In the genomic region with DNA sequence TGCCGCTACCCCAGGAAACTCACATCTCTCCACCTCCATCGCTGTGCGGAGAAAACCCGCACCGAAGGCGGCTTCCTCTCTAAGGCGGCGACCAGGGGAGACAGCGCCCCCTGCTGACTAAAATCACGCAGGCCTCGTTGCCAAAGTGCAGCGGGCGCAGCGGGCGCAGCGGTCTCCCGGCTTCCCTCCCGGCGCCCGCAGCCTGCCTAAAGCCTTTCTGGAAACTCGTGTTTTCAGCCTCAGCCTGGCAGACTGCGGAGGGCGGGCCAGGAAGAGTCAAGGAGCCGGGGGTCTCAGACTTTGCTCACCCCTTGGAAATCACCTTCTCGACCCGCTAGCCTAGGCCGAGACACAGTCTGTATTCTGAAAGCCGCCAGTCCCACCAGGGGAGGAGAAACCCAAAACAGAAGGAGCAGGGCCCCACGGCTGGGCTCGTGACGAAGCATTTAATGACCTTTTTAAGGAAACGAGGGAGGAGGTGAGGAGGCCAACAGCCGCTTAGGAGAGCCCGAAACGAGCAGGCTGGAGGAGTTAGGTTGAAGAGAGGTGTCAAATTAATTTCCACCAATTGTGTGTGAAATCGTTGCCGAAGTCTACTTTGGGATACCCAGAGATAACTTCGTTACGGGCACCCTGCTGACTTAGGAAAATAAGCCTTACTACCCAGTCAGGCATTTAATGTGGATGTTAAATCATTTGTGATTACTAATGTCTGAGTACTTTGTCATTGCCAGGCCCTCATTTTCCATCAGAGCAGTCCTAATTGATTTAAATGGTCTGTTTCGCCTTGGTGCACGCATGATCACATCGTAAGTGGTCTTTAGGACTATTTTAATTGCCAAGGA, we compare ENCODE assay signal across 8 cellular contexts. TPM values are rescaled to one million over a fixed set of nuclear protein-coding genes. Genes with fewer than 3 reads are reported as not detected.
DNase-seq lines count a peak whose midpoint lies in the region; ATAC-seq and TF ChIP-seq lines count a peak whose summit lies in the region.

No MANE protein-coding gene starts in this region.

- H3K9me3 ChIP-seq in NT2/D1 (ENCODE audit: insufficient read depth, low read length) = no peaks in the 10 kb centered on the region
- H3K9me3 ChIP-seq in heart left ventricle = no peaks in the 10 kb centered on the region

- H3K4me3 Mint-ChIP-seq in HFFc6 = no peak overlapping the region
- H3K4me3 Mint-ChIP-seq in activated T-helper 17 cell treated with anti-CD3 and anti-CD28 coated beads, Interleukin-2, amount 50 U/mL, for 72 hours = peak overlapping the region; percentile 44

- no peak for TF ChIP-seq POLR2A in heart left ventricle (IDR thresholded peaks at IDR 0.05)

- H3K27me3 Mint-ChIP-seq in HFFc6 (ENCODE audit: insufficient read depth) = peaks cover 43% of the 10 kb centered on the region
- peaks cover 53% of the 10 kb centered on the region for H3K27me3 Mint-ChIP-seq in activated T-helper 17 cell treated with anti-CD3 and anti-CD28 coated beads, Interleukin-2, amount 50 U/mL, for 72 hours

- DNase-seq in ELF-1 (ENCODE audit: low read depth, low spot score) (peak; percentile 95), HFFc6 (no peak), NT2/D1 (ENCODE audit: low read depth, low spot score) (no peak), heart left ventricle (peak in 3 of 5 donors; percentile 45 to 75 (median 53)), putamen (ENCODE audit: low spot score) (peak; percentile 21), NCI-H226 (no peak), cortex of kidney (lab: John Stamatoyannopoulos, UW) (no peak)

- H3K4me1 Mint-ChIP-seq in HFFc6 (ENCODE audit: low read depth) = peaks cover 5% of the 10 kb centered on the region; the same call in 1 of the 2 replicates
- no peaks in the 10 kb centered on the region for H3K4me1 Mint-ChIP-seq in activated T-helper 17 cell treated with anti-CD3 and anti-CD28 coated beads, Interleukin-2, amount 50 U/mL, for 72 hours

- H3K4me1 ChIP-seq in NT2/D1 (ENCODE audit: insufficient read depth, insufficient read length) = peaks cover 8% of the 10 kb centered on the region
- H3K4me1 ChIP-seq in heart left ventricle = peaks cover 0 to 38% (median 13%) of the 10 kb centered on the region in 12 donors

- H3K36me3 ChIP-seq in NT2/D1 (ENCODE audit: insufficient read depth, insufficient read length, low read length) = no peaks in the 10 kb centered on the region
- no peaks in the 10 kb centered on the region for H3K36me3 ChIP-seq in heart left ventricle

- H3K9me3 Mint-ChIP-seq in HFFc6 = no peaks in the 10 kb centered on the region
- no peaks in the 10 kb centered on the region for H3K9me3 Mint-ChIP-seq in activated T-helper 17 cell treated with anti-CD3 and anti-CD28 coated beads, Interleukin-2, amount 50 U/mL, for 72 hours

- H3K9ac ChIP-seq in NT2/D1 (ENCODE audit: insufficient read length, low read depth) = peak overlapping the region; percentile 37

- intact Hi-C loops in heart left ventricle (cut with DNase I) = loop anchor here in 5 of 10 donors (2.0 to 5.0 kb wide), 3 partner anchors 23 to 205 kb away; no protein-coding TSS in a partner anchor

- no peaks in the 10 kb centered on the region for H3K36me3 Mint-ChIP-seq in HFFc6 (ENCODE audit: low read depth)
- no peaks in the 10 kb centered on the region for H3K36me3 Mint-ChIP-seq in activated T-helper 17 cell treated with anti-CD3 and anti-CD28 coated beads, Interleukin-2, amount 50 U/mL, for 72 hours (ENCODE audit: low read depth)

- H3K27me3 ChIP-seq in NT2/D1 (ENCODE audit: insufficient read depth, insufficient read length) = peaks cover 73% of the 10 kb centered on the region
- H3K27me3 ChIP-seq in heart left ventricle = peaks cover 63 to 100% (median 86%) of the 10 kb centered on the region in 9 donors

- no peak overlapping the region for H3K27ac ChIP-seq in heart left ventricle

- H3K27ac Mint-ChIP-seq in HFFc6 = no peak overlapping the region
- H3K27ac Mint-ChIP-seq in activated T-helper 17 cell treated with anti-CD3 and anti-CD28 coated beads, Interleukin-2, amount 50 U/mL, for 72 hours = no peak overlapping the region

- ATAC-seq in activated T-helper 17 cell treated with anti-CD3 and anti-CD28 coated beads, Interleukin-2, amount 50 U/mL, for 72 hours (replicated peaks) = peak; percentile 78
- peak in 3 of 4 donors; percentile 42 to 66 (median 55) for ATAC-seq in heart left ventricle

- H3K4me3 ChIP-seq in NT2/D1 (ENCODE audit: insufficient read length, low read depth) = peak overlapping the region; percentile 31
- peak overlapping the region in 4 of 12 donors; percentile 1 to 21 (median 8) for H3K4me3 ChIP-seq in heart left ventricle

- peak; percentile 82 for TF ChIP-seq CTCF in HFFc6 (IDR thresholded peaks at IDR 0.05)
- peak; percentile 56 to 85 (median 74) for TF ChIP-seq CTCF in heart left ventricle (IDR thresholded peaks at IDR 0.05)

- 4 to 7% (median 6%) methylated on average over 35 to 42 of the region's 42 CpGs for WGBS in heart left ventricle, 4 donors

RNA-seq across cellular contexts. Expression of a gene that starts 7.3 kb away (rescaled TPM):
- not detected for total RNA-seq in HFFc6 (2021; fragmentation: NEBNext Ultra II Directional; extraction: Animal tissue kit (Norgen Biotek cat#: 25700))
- not detected for total RNA-seq in activated T-helper 17 cell treated with anti-CD3 and anti-CD28 coated beads, Interleukin-2, amount 50 U/mL, for 72 hours
- not detected for total RNA-seq in heart left ventricle
- polyA plus RNA-seq in heart left ventricle = not detected

Comparison
In these comparisons a context has a peak if more than half of its experiments do, and no peak if none do; other contexts are left out.
1. DNase-seq: peak in ELF-1 (single experiment), heart left ventricle (3 of 5) and putamen (single experiment); none in HFFc6 (single experiment), NT2/D1 (single experiment), NCI-H226 (single experiment) and cortex of kidney (single experiment).